ENCODE assay signal across 8 cellular contexts in the genomic region with DNA sequence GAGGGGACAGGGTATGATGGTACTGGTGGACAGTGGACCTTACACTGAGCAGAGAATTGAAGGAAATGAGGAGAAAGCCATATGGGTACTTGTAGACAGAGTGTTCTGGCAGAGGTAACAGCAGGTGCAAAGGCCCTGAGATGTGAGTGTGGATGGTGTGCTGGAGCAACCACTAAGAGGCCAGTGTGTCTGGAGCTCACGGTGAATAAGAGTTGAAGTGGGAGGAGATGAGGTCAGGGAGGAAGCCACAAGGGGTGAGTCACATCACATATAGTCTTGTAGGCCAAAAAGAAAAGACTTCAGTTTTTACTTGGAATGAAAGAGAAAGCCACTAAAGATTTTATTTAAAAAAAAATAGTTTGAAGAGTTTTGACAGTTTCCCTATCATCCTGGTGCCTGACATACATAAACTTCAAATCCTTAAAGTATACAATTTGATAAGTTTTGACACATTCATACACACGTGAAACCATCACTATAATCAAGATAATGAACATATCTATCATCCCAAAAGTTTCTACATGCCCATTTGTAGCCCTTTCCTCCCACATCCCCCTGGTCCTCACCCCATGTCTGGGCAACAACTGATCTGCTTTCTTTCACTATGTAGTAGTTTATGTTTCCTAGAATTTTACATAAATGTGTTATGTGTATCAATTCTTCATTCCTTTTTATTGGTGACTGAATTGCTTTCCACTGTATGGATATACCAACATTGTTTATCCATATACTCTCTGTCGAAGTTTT.
DNase-seq lines count a peak whose midpoint lies in the region; ATAC-seq, FAIRE-seq and TF ChIP-seq lines count a peak whose summit lies in the region.

No MANE protein-coding gene starts in this region.

- H3K9me3 ChIP-seq in smooth muscle cell (replicated peaks; ENCODE audit: low read depth) = no peaks in the 10 kb centered on the region

- no peaks in the 10 kb centered on the region for H3F3A ChIP-seq in smooth muscle cell (ENCODE audit: low read depth)

- H3K27me3 ChIP-seq in smooth muscle cell (ENCODE audit: low read depth) = no peaks in the 10 kb centered on the region

- H3K4me1 Mint-ChIP-seq in activated naive CD4-positive, alpha-beta T cell treated with anti-CD3 and anti-CD28 coated beads, Interleukin-2, amount 50 U/mL, for 24 hours = peaks cover 21% of the 10 kb centered on the region
- H3K4me1 Mint-ChIP-seq in chondrocyte (ENCODE audit: low read depth) = peaks cover 9% of the 10 kb centered on the region

- H3K4me2 ChIP-seq in smooth muscle cell = no peak overlapping the region

- H3K27me3 Mint-ChIP-seq in activated naive CD4-positive, alpha-beta T cell treated with anti-CD3 and anti-CD28 coated beads, Interleukin-2, amount 50 U/mL, for 24 hours = no peaks in the 10 kb centered on the region
- no peaks in the 10 kb centered on the region for H3K27me3 Mint-ChIP-seq in chondrocyte (ENCODE audit: low read depth)

- DNase-seq in GM04504 (ENCODE audit: low read depth) (peak; percentile 32), HTR-8/SVneo (ENCODE audit: insufficient read length, low spot score) (peak; percentile 14), smooth muscle cell (lab: John Stamatoyannopoulos, UW; ENCODE audit: unreplicated experiment) (no peak), ecto neural progenitor cell (ENCODE audit: low spot score) (no peak), GM19240 (ENCODE audit: insufficient read length, low spot score) (no peak), chondrocyte (ENCODE audit: low spot score) (no peak)

- H4K20me1 ChIP-seq in smooth muscle cell (ENCODE audit: low read depth) = peaks cover 4% of the 10 kb centered on the region

- FAIRE-seq in HTR-8/SVneo (lab: Jason Lieb, UNC) = no peak

- peak; percentile 100 for ATAC-seq in GM21619 (IDR thresholded peaks at IDR 0.05; ENCODE audit: unreplicated experiment)

- no peak overlapping the region for H3K4me3 ChIP-seq in smooth muscle cell

- no peak overlapping the region for H3K4me3 Mint-ChIP-seq in activated naive CD4-positive, alpha-beta T cell treated with anti-CD3 and anti-CD28 coated beads, Interleukin-2, amount 50 U/mL, for 24 hours
- H3K4me3 Mint-ChIP-seq in chondrocyte (ENCODE audit: unreplicated experiment) = no peak overlapping the region

- H3K36me3 ChIP-seq in smooth muscle cell (ENCODE audit: low read depth) = no peaks in the 10 kb centered on the region

- WGBS in smooth muscle cell (ENCODE audit: low lambda C conversion rate) = 58% methylated on average over 3 of the region's 3 CpGs

- peaks cover 9% of the 10 kb centered on the region for H3K9me3 Mint-ChIP-seq in activated naive CD4-positive, alpha-beta T cell treated with anti-CD3 and anti-CD28 coated beads, Interleukin-2, amount 50 U/mL, for 24 hours
- peaks cover 21% of the 10 kb centered on the region for H3K9me3 Mint-ChIP-seq in chondrocyte (ENCODE audit: low read depth)

- peak overlapping the region; percentile 14 for H3K27ac ChIP-seq in smooth muscle cell (ENCODE audit: low read depth)

- H3K79me2 ChIP-seq in smooth muscle cell (ENCODE audit: low read depth) = no peaks in the 10 kb centered on the region

- H3K4me1 ChIP-seq in smooth muscle cell (ENCODE audit: low read depth) = no peaks in the 10 kb centered on the region

- no peak for TF ChIP-seq CTCF in smooth muscle cell (IDR thresholded peaks at IDR 0.05; ENCODE audit: borderline replicate concordance, insufficient read depth, poor library complexity, severe bottlenecking)
- no peak for TF ChIP-seq CTCF in chondrocyte (IDR thresholded peaks at IDR 0.05)

- H3K9ac ChIP-seq in smooth muscle cell (ENCODE audit: low read depth) = no peak overlapping the region

- H3K36me3 Mint-ChIP-seq in activated naive CD4-positive, alpha-beta T cell treated with anti-CD3 and anti-CD28 coated beads, Interleukin-2, amount 50 U/mL, for 24 hours = peaks cover 37% of the 10 kb centered on the region
- H3K36me3 Mint-ChIP-seq in chondrocyte (ENCODE audit: low read depth) = peaks cover 19% of the 10 kb centered on the region

- H2AFZ ChIP-seq in smooth muscle cell (ENCODE audit: low read depth) = no peak overlapping the region

- peak overlapping the region; percentile 51 for H3K27ac Mint-ChIP-seq in activated naive CD4-positive, alpha-beta T cell treated with anti-CD3 and anti-CD28 coated beads, Interleukin-2, amount 50 U/mL, for 24 hours
- no peak overlapping the region for H3K27ac Mint-ChIP-seq in chondrocyte (ENCODE audit: unreplicated experiment)

Comparison
In these comparisons a context has a peak if more than half of its experiments do, and no peak if none do; other contexts are left out.
1. DNase-seq: peak in GM04504 (single experiment) and HTR-8/SVneo (single experiment); none in smooth muscle cell (single experiment), ecto neural progenitor cell (single experiment), GM19240 (single experiment) and chondrocyte (single experiment).